ENCODE assay signal across 11 cellular contexts in the genomic region with DNA sequence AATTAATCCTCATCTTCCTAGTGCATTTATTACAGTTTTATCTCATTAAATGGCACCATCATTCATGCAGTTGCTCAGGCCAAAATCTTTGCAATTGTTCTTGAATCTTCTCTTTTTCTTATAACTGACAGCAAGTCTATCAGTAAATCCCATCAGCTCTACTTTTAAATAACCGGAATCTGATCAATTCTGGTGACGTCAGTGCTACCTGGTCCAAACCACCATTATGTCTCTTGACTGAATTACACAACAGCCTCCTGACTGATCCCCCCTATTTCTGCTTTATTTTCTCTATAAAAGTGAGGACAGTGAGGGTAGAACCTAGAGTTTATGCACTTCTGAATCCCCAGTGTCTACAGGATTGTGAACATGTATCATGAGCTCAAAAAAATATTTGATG.
"Had no signal": no experiment of that assay in that cellular context is flagged by ENCODE, and none has a peak within 500 bp of the region (broad histone marks: within the 10 kb centered on the region; RNA-seq: fewer than 3 reads in every experiment).

No MANE protein-coding gene starts in this region.

- FAIRE-seq: H1, H54 had no signal

- H3K4me2 ChIP-seq: GM23338 had no signal

- H3K36me3 ChIP-seq: HAP-1 had no signal

- DNase-seq: GM23248, GOT3, H7, H9, HCEC 1CT, HFFc6 had no signal

- H3K9me3 ChIP-seq: HAP-1 had no signal

- H2AFZ ChIP-seq: GM23248, GM23338 had no signal

- H3K27ac ChIP-seq: GM23248 had no signal

- H3K9ac ChIP-seq: GM23248 had no signal

- ATAC-seq: GM23338, HCT116 had no signal

- H3K4me1 ChIP-seq: HAP-1 had no signal

- H3K4me3 ChIP-seq: GM23248, GM23338, HAP-1 had no signal
